ENCODE assay signal across 29 cellular contexts in the genomic region with DNA sequence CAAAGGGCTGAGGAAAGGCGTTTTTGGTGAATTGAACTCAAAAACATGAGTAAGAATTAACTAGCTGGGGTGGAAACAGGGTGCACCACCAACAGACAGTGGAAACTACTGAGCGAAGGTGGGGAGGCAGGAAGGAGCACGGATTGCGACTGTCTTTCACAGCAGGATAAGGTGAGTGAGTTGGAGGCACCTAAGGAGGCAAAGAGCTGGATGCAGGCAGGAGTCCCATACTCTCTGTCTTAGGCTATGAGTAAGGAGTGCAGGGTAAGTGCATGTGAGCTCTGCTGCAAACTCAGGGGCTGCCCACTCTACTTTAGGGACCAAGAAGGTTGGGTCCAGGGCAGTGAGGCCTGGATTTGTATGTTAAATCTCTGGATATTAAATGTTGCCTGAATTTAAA.
"Had no signal": no experiment of that assay in that cellular context is flagged by ENCODE, and none has a peak within 500 bp of the region (broad histone marks: within the 10 kb centered on the region; RNA-seq: fewer than 3 reads in every experiment).

No MANE protein-coding gene starts in this region.

- H3K27me3 ChIP-seq: left lung, ovary, right atrium auricular region, right lobe of liver, stomach, suprapubic skin, tibial artery, upper lobe of right lung had no signal

- H3K4me2 ChIP-seq: smooth muscle cell had no signal

- H3K4me1 ChIP-seq: left lung, lower lobe of right lung, right atrium auricular region, right lobe of liver, stomach, suprapubic skin, tibial artery, upper lobe of right lung had no signal

- H3K27me3 Mint-ChIP-seq: progenitor cell of endocrine pancreas; stimulated activated memory B cell treated with anti-CD40 and anti-IgM and Interleukin-4, amounts not matched to agents 10 μg/mL and 1 μg/mL and 100 μg/mL, for 72 hours had no signal

- H3K27ac ChIP-seq: left lung, lower lobe of right lung, ovary, right atrium auricular region, right lobe of liver, stomach, suprapubic skin, thoracic aorta, tibial artery, upper lobe of right lung had no signal

- H3K9me3 Mint-ChIP-seq: natural killer cell; stimulated activated memory B cell treated with anti-CD40 and anti-IgM and Interleukin-4, amounts not matched to agents 10 μg/mL and 1 μg/mL and 100 μg/mL, for 72 hours had no signal

- H3K4me1 Mint-ChIP-seq: immature natural killer cell; mesothelial cell of epicardium; naive B cell; natural killer cell; nephron progenitor cell; stimulated activated memory B cell treated with anti-CD40 and anti-IgM and Interleukin-4, amounts not matched to agents 10 μg/mL and 1 μg/mL and 100 μg/mL, for 72 hours had no signal

- H3K9me3 ChIP-seq: left lung, lower lobe of right lung, ovary, right atrium auricular region, right lobe of liver, stomach, suprapubic skin, thoracic aorta, tibial artery, upper lobe of right lung had no signal

- ATAC-seq: left colon; left lung; lower lobe of right lung; natural killer cell; right lobe of liver; stimulated activated memory B cell treated with anti-CD40 and anti-IgM and Interleukin-4, amounts not matched to agents 10 μg/mL and 1 μg/mL and 100 μg/mL, for 72 hours; stimulated activated naive CD8-positive, alpha-beta T cell treated with anti-CD3 and anti-CD28 coated beads, Interleukin-15, Interleukin-2, amounts not matched to agents 100 U/mL and 50 U/mL, for 24 hours; upper lobe of right lung had no signal

- DNase-seq: hippocampal formation; immature natural killer cell; kidney; left colon; left lung; lower lobe of right lung; mammary epithelial cell; mesendoderm; naive B cell; natural killer cell; nephron progenitor cell; ovary; right lobe of liver; stimulated activated CD4-positive, alpha-beta T cell treated with anti-CD3 and anti-CD28 coated beads, Interleukin-1b, Interleukin-23, amount 100 ng/mL, for 48 hours; stimulated activated CD4-positive, alpha-beta T cell treated with anti-CD3 and anti-CD28 coated beads, Interleukin-2, amount 100 ng/mL, for 48 hours; stimulated activated CD4-positive, alpha-beta T cell treated with anti-CD3 and anti-CD28 coated beads, Interleukin-4, amount 100 ng/mL, for 4 hours; stimulated activated CD8-positive, alpha-beta memory T cell treated with anti-CD3 and anti-CD28 coated beads, Interleukin-4, amount 100 ng/mL, for 48 hours; stimulated activated naive CD8-positive, alpha-beta T cell treated with anti-CD3 and anti-CD28 coated beads, Interleukin-15, Interleukin-2, amounts not matched to agents 100 U/mL and 50 U/mL, for 24 hours; stomach; tibial artery; trophoblast cell; upper lobe of right lung had no signal

- H3K27ac Mint-ChIP-seq: immature natural killer cell; mesothelial cell of epicardium; naive B cell; natural killer cell; nephron progenitor cell; stimulated activated memory B cell treated with anti-CD40 and anti-IgM and Interleukin-4, amounts not matched to agents 10 μg/mL and 1 μg/mL and 100 μg/mL, for 72 hours had no signal

- H3K36me3 Mint-ChIP-seq: mesothelial cell of epicardium; naive B cell; natural killer cell; stimulated activated memory B cell treated with anti-CD40 and anti-IgM and Interleukin-4, amounts not matched to agents 10 μg/mL and 1 μg/mL and 100 μg/mL, for 72 hours had no signal

- H3K4me3 Mint-ChIP-seq: immature natural killer cell; mesothelial cell of epicardium; naive B cell; natural killer cell; nephron progenitor cell; stimulated activated memory B cell treated with anti-CD40 and anti-IgM and Interleukin-4, amounts not matched to agents 10 μg/mL and 1 μg/mL and 100 μg/mL, for 72 hours had no signal

- H3K4me3 ChIP-seq: left lung, lower lobe of right lung, ovary, right atrium auricular region, right lobe of liver, smooth muscle cell, stomach, suprapubic skin, thoracic aorta, tibial artery, upper lobe of right lung had no signal

- H3K36me3 ChIP-seq: left lung, lower lobe of right lung, ovary, right atrium auricular region, right lobe of liver, stomach, suprapubic skin, thoracic aorta, tibial artery, upper lobe of right lung had no signal
